In genomic region chr10:77290528-77291155, GRCh38 we compare ENCODE assay signal across 12 cellular contexts.
A peak's percentile ranks its signal among the peaks of the same experiment; 100 is the strongest.
DNase-seq lines count a peak whose midpoint lies in the region; FAIRE-seq and TF ChIP-seq lines count a peak whose summit lies in the region.
"Had no signal": no experiment of that assay in that cellular context is flagged by ENCODE, and none has a peak within 500 bp of the region (broad histone marks: within the 10 kb centered on the region; RNA-seq: fewer than 3 reads in every experiment).

No MANE protein-coding gene starts in this region.

- H3K4me1 ChIP-seq in SJCRH30: peaks cover 43% of the 10 kb centered on the region
- peaks cover 41% of the 10 kb centered on the region for H3K4me1 ChIP-seq in stomach smooth muscle (ENCODE audit: control insufficient read depth, insufficient read depth, low read length)

- no peaks in the 10 kb centered on the region for H3K27me3 ChIP-seq in SJCRH30
- H3K27me3 ChIP-seq in stomach smooth muscle (ENCODE audit: control insufficient read depth in 1 of 2, insufficient read depth in 2 of 2, low read length in 2 of 2): no peaks in the 10 kb centered on the region
- H3K27me3 ChIP-seq: pancreas had no signal

- in situ Hi-C loops in GM13976 (cut with MboI; ENCODE audit: low sequenced_read_pairs, unreplicated experiment): no loop called here

- H3K36me3 ChIP-seq in SJCRH30: no peaks in the 10 kb centered on the region
- H3K36me3 ChIP-seq in stomach smooth muscle (ENCODE audit: control insufficient read depth in 2 of 2, insufficient read depth in 2 of 2, low read length in 2 of 2): no peaks in the 10 kb centered on the region
- H3K36me3 ChIP-seq: pancreas had no signal

- no peak for TF ChIP-seq POLR2A in GM12892 (IDR thresholded peaks at IDR 0.05; ENCODE audit: low read depth, low read length)

- peak; percentile 72 for FAIRE-seq in GM12892 (lab: Jason Lieb, UNC)
- FAIRE-seq: pancreas had no signal

- no peak overlapping the region for H3K9ac ChIP-seq in stomach smooth muscle (ENCODE audit: low read length in 2 of 2)

- H3K4me3 ChIP-seq in SJCRH30: no peak overlapping the region
- no peak overlapping the region for H3K4me3 ChIP-seq in stomach smooth muscle (ENCODE audit: low read length in 2 of 2)
- H3K4me3 ChIP-seq: pancreas had no signal

- TF ChIP-seq CTCF in GM13976 (IDR thresholded peaks at IDR 0.05; ENCODE audit: borderline replicate concordance, control extremely low read depth, extremely low read depth, insufficient read depth, missing control alignments): no peak

- H3K27ac ChIP-seq in SJCRH30: peak overlapping the region; percentile 88
- peak overlapping the region; percentile 18 for H3K27ac ChIP-seq in stomach smooth muscle (ENCODE audit: low read length)
- H3K27ac ChIP-seq: pancreas had no signal

- H3K9me3 ChIP-seq in SJCRH30 (replicated peaks): no peaks in the 10 kb centered on the region
- no peaks in the 10 kb centered on the region for H3K9me3 ChIP-seq in stomach smooth muscle (ENCODE audit: control insufficient read depth in 2 of 2, low read length in 2 of 2)
- H3K9me3 ChIP-seq: pancreas had no signal

- no peak for DNase-seq in GM12892 (ENCODE audit: insufficient read length)
- peak; percentile 59 to 67 for DNase-seq in SJCRH30
- peak; percentile 41 for DNase-seq in fibroblast of the conjunctiva (ENCODE audit: low read depth)
- no peak for DNase-seq in activated CD4-positive, CD25-positive, alpha-beta regulatory T cell treated with anti-CD3 and anti-CD28 coated beads, Interleukin-2, amount 50 U/mL, for 72 hours
- DNase-seq in NCI-H1105 (lab: John Stamatoyannopoulos, UW): no peak
- no peak for DNase-seq in inferior parietal cortex (ENCODE audit: extremely low spot score)
- no peak for DNase-seq in GM13976 (ENCODE audit: low spot score)
- DNase-seq: activated CD4-positive, alpha-beta memory T cell treated with anti-CD3 and anti-CD28 coated beads for 36 hours; NCI-H1694; pancreas; Right ventricle myocardium superior had no signal

Comparison
In these comparisons a context has a peak if more than half of its experiments do, and no peak if none do; other contexts are left out.
1. DNase-seq: peak in SJCRH30 (2 of 2) and fibroblast of the conjunctiva (single experiment); none in GM12892 (single experiment), activated CD4-positive, CD25-positive, alpha-beta regulatory T cell treated with anti-CD3 and anti-CD28 coated beads, Interleukin-2, amount 50 U/mL, for 72 hours (single experiment), NCI-H1105 (single experiment), inferior parietal cortex (single experiment) and GM13976 (single experiment).